Comparison of ENCODE assay signal across 12 cellular contexts in the genomic region with DNA sequence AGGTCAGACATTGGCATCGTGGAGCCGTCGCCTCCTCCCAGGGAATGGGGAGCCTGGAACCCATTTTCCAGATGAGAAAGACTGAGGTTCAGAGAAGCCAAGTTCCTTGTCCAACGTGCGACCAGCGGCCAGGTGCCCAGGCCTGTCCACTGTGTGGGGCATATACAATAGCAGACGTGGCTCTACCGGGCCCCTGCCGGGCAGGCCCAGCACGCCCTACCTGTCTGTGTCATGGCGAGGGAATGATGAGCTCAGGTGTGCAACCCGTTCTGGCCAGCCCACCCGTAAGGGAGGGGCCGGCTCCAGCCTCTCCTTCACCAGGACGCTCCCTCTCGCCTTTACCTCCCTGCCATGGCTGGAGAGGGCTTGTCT. TPM values are rescaled to one million over a fixed set of nuclear protein-coding genes. Genes with fewer than 3 reads are reported as not detected.
A peak's percentile ranks its signal among the peaks of the same experiment; 100 is the strongest.
DNase-seq lines count a peak whose midpoint lies in the region; TF ChIP-seq lines count a peak whose summit lies in the region.
"Had no signal": no experiment of that assay in that cellular context is flagged by ENCODE, and none has a peak within 500 bp of the region (broad histone marks: within the 10 kb centered on the region; RNA-seq: fewer than 3 reads in every experiment).

No MANE protein-coding gene starts in this region.

- peak overlapping the region in 3 of 7 donors; percentile 32 to 58 (median 34) for H3K4me3 Mint-ChIP-seq in CD8-positive, alpha-beta memory T cell
- H3K4me3 Mint-ChIP-seq in nephron = no peak overlapping the region
- no peak overlapping the region for H3K4me3 Mint-ChIP-seq in endothelial cell (ENCODE audit: unreplicated experiment)
- H3K4me3 Mint-ChIP-seq: H9 had no signal

- peak overlapping the region in 5 of 8 donors; percentile 29 to 64 (median 50) for H3K27ac Mint-ChIP-seq in CD8-positive, alpha-beta memory T cell
- peak overlapping the region; percentile 82 to 88 (median 85) for H3K27ac Mint-ChIP-seq in nephron
- H3K27ac Mint-ChIP-seq in endothelial cell (ENCODE audit: unreplicated experiment) = no peak overlapping the region

- H3K9me3 Mint-ChIP-seq in CD8-positive, alpha-beta memory T cell = peaks cover 0 to 2% (median 0%) of the 10 kb centered on the region in 5 donors
- H3K9me3 Mint-ChIP-seq in nephron = peaks cover 9% of the 10 kb centered on the region
- H3K9me3 Mint-ChIP-seq in endothelial cell (ENCODE audit: unreplicated experiment) = no peaks in the 10 kb centered on the region
- H3K9me3 Mint-ChIP-seq: H9 had no signal

- H3K36me3 ChIP-seq in CD8-positive, alpha-beta memory T cell (ENCODE audit: insufficient read depth, low read length) = no peaks in the 10 kb centered on the region
- no peaks in the 10 kb centered on the region for H3K36me3 ChIP-seq in duodenal mucosa (ENCODE audit: control insufficient read depth in 1 of 2, insufficient read depth in 2 of 2, low read length in 2 of 2)
- H3K36me3 ChIP-seq: SJSA1 had no signal

- H3K36me3 Mint-ChIP-seq in CD8-positive, alpha-beta memory T cell = no peaks in the 10 kb centered on the region
- H3K36me3 Mint-ChIP-seq in nephron (ENCODE audit: low read depth) (no peaks in the 10 kb centered on the region), endothelial cell (ENCODE audit: low read depth, unreplicated experiment) (no peaks in the 10 kb centered on the region)

- TF ChIP-seq CTCF in NB4 (IDR thresholded peaks at IDR 0.05; ENCODE audit: low read depth, low read length) (no peak), nephron (IDR thresholded peaks at IDR 0.05; ENCODE audit: unreplicated experiment in 3 of 3) (no peak), endothelial cell (IDR thresholded peaks at IDR 0.05; ENCODE audit: unreplicated experiment) (no peak)

- H3K9ac ChIP-seq in duodenal mucosa (ENCODE audit: low read depth in 1 of 2, low read length in 2 of 2) = peak overlapping the region in 1 of 2 donors; percentile 59

- H3K4me1 Mint-ChIP-seq in CD8-positive, alpha-beta memory T cell = peaks cover 17 to 23% (median 21%) of the 10 kb centered on the region in 3 donors
- H3K4me1 Mint-ChIP-seq in nephron (peaks cover 18% of the 10 kb centered on the region), endothelial cell (ENCODE audit: unreplicated experiment) (peaks cover 7% of the 10 kb centered on the region)

- peaks cover 3 to 11% of the 10 kb centered on the region in 2 donors for H3K27me3 Mint-ChIP-seq in CD8-positive, alpha-beta memory T cell
- H3K27me3 Mint-ChIP-seq in nephron (ENCODE audit: low read depth) (peaks cover 4% of the 10 kb centered on the region), endothelial cell (ENCODE audit: unreplicated experiment) (no peaks in the 10 kb centered on the region)

- TF ChIP-seq POLR2A in NB4 (IDR thresholded peaks at IDR 0.05; ENCODE audit: extremely low read depth, insufficient read length) = no peak

- CTCF ChIA-PET in CD8-positive, alpha-beta memory T cell (lab: Charles Lee) = interaction anchor here (0.7 kb wide), 1 partner anchor 1155 kb away, joined by 4 read pairs; no protein-coding TSS in a partner anchor

- H3K4me1 ChIP-seq in CD8-positive, alpha-beta memory T cell (ENCODE audit: insufficient read depth, low read length) = peaks cover 15% of the 10 kb centered on the region
- peaks cover 2 to 3% of the 10 kb centered on the region in 2 donors for H3K4me1 ChIP-seq in duodenal mucosa (ENCODE audit: control insufficient read depth in 1 of 2, insufficient read depth in 2 of 2, low read length in 2 of 2)

- DNase-seq in CD8-positive, alpha-beta memory T cell = no peak
- DNase-seq in NB4 (ENCODE audit: low read depth) = no peak
- DNase-seq in NCI-H146 (lab: John Stamatoyannopoulos, UW) = no peak
- DNase-seq in G401 (ENCODE audit: low spot score) = no peak
- DNase-seq in putamen (ENCODE audit: low spot score) = no peak
- DNase-seq in endothelial cell (ENCODE audit: low spot score) = no peak
- DNase-seq: H9, NCI-H2171 had no signal

- no peaks in the 10 kb centered on the region for H3K9me3 ChIP-seq in CD8-positive, alpha-beta memory T cell (ENCODE audit: low read length)
- H3K9me3 ChIP-seq in duodenal mucosa (ENCODE audit: control insufficient read depth in 1 of 2, low read length in 2 of 2) = no peaks in the 10 kb centered on the region
- H3K9me3 ChIP-seq: SJSA1 had no signal

- POLR2A ChIA-PET in CD8-positive, alpha-beta memory T cell (lab: Charles Lee) = interaction anchor here (0.5 kb wide), 1 partner anchor 41 kb away, joined by 3 read pairs; no protein-coding TSS in a partner anchor

- H3K27me3 ChIP-seq in CD8-positive, alpha-beta memory T cell (ENCODE audit: insufficient read depth, low read length, poor library complexity, severe bottlenecking) = peaks cover 3% of the 10 kb centered on the region
- no peaks in the 10 kb centered on the region for H3K27me3 ChIP-seq in duodenal mucosa (ENCODE audit: control insufficient read depth in 1 of 2, insufficient read depth in 2 of 2, low read length in 2 of 2)
- H3K27me3 ChIP-seq: SJSA1 had no signal

- H3K27ac ChIP-seq in CD8-positive, alpha-beta memory T cell (ENCODE audit: low read depth, low read length) = no peak overlapping the region
- peak overlapping the region; percentile 20 for H3K27ac ChIP-seq in duodenal mucosa (ENCODE audit: low read depth, low read length)
- H3K27ac ChIP-seq: SJSA1 had no signal

- H3K4me3 ChIP-seq in CD8-positive, alpha-beta memory T cell (ENCODE audit: low read length) = no peak overlapping the region
- H3K4me3 ChIP-seq in NB4 (ENCODE audit: low read depth, low read length) (peak overlapping the region; percentile 80), duodenal mucosa (ENCODE audit: low read depth in 1 of 2, low read length in 2 of 2) (peak overlapping the region; percentile 22 to 55)
- H3K4me3 ChIP-seq: SJSA1 had no signal

- in situ Hi-C loops in G401 (cut with HindIII; ENCODE audit: low sequenced_read_pairs) = no loop called here

RNA-seq across cellular contexts. Expression of gene GNA15, which starts 0.8 kb away (rescaled TPM):
- 1 to 10 TPM; 2.6 to 3.9 TPM for total RNA-seq in CD8-positive, alpha-beta memory T cell
- 0.59 TPM for polyA plus RNA-seq in CD8-positive, alpha-beta memory T cell
- total RNA-seq in G401 (2014; rRNA removed; shearing (Covaris generic)) = 2.8 and 3.7 TPM in 2 replicates
- not detected for total RNA-seq in endothelial cell (ENCODE audit: unreplicated experiment)
- total RNA-seq: H9 had no signal

RNA-seq across cellular contexts. Expression of gene S1PR4, which starts 41.9 kb away (rescaled TPM):
- 10 to 100 TPM; 64.3 to 68.9 TPM for total RNA-seq in CD8-positive, alpha-beta memory T cell
- polyA plus RNA-seq in CD8-positive, alpha-beta memory T cell = 494 TPM
- total RNA-seq in G401 (2014; rRNA removed; shearing (Covaris generic)) = not detected in 2 replicates
- total RNA-seq in endothelial cell (ENCODE audit: unreplicated experiment) = not detected
- total RNA-seq: H9, kidney epithelial cell, SJSA1 had no signal

RNA-seq across cellular contexts. Expression of gene GNA11, which starts 42.5 kb away (rescaled TPM):
- total RNA-seq in CD8-positive, alpha-beta memory T cell = 1 to 10 TPM; 5.8 TPM
- polyA plus RNA-seq in CD8-positive, alpha-beta memory T cell = 0.10 TPM
- 42.9 and 44.0 TPM in 2 replicates for total RNA-seq in G401 (2014; rRNA removed; shearing (Covaris generic))
- total RNA-seq in endothelial cell (ENCODE audit: unreplicated experiment) = 35.8 TPM

RNA-seq across cellular contexts. Expression of gene NCLN, which starts 49.1 kb away (rescaled TPM):
- 10 to 100 TPM; 94.7 to 96.0 TPM for total RNA-seq in CD8-positive, alpha-beta memory T cell
- 47.4 TPM for polyA plus RNA-seq in CD8-positive, alpha-beta memory T cell
- total RNA-seq in G401 (2014; rRNA removed; shearing (Covaris generic)) = 77.5 and 82.5 TPM in 2 replicates
- total RNA-seq in endothelial cell (ENCODE audit: unreplicated experiment) = 63.0 TPM

Comparison
In these comparisons a context has a peak if more than half of its experiments do, and no peak if none do; other contexts are left out.
1. RNA of gene S1PR4, which starts 41.9 kb away (total RNA-seq): 64.3 to 68.9 TPM in CD8-positive, alpha-beta memory T cell; not detected in G401 and not detected in endothelial cell (single experiment); every median in the first group is over 10 times any median in the second.